12 cellular contexts compared by ENCODE assay signal in the genomic region with DNA sequence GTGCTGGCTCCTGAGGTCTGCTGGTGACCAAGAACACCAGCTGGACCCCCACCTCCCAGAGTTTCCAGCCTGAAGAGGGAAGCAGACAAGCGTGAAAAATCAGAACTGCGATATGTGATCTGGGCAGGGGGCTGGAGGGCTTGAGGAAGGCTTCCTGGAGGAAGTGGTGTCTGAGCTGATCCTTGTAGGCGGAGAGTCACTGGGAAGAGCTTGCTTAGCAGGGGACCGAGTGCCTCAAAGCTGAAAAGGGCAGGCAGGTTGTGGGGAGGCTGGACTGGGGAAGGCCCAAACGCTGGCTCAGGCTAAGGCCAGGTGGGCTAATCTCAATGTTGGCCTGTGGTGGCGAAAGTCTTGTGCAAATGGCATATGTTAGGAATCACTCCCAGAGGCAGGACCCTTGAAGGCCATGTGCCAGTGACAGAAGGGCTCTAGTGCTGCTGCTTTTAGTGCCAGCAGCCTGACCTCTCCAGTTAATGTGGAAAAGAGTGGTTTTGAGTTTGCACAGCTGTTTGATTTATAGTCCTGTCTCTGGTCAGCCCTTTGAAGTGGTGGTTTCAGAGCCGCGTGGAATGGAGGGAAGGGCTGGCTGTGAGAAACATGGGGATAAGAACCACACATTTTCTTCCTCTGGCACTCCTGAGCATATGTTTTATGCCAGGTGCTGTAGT.
DNase-seq lines count a peak whose midpoint lies in the region; ATAC-seq lines count a peak whose summit lies in the region.
"Had no signal": no experiment of that assay in that cellular context is flagged by ENCODE, and none has a peak within 500 bp of the region (broad histone marks: within the 10 kb centered on the region; RNA-seq: fewer than 3 reads in every experiment).

No MANE protein-coding gene starts in this region.

- no peaks in the 10 kb centered on the region for H3K27me3 Mint-ChIP-seq in T-helper 1 cell treated with Interleukin-12 subunit alpha and Interleukin-12 subunit beta and Interleukin-4 antibody, amounts not matched to agents 30 μg/mL and 1 μg/mL, for 36 hours (ENCODE audit: low read depth)

- H3K36me3 Mint-ChIP-seq in T-helper 1 cell treated with Interleukin-12 subunit alpha and Interleukin-12 subunit beta and Interleukin-4 antibody, amounts not matched to agents 30 μg/mL and 1 μg/mL, for 36 hours (ENCODE audit: low read depth), result peaks cover 12% of the 10 kb centered on the region

- ATAC-seq in GM19328 (IDR thresholded peaks at IDR 0.05; ENCODE audit: unreplicated experiment) (no peak), GM19395 (IDR thresholded peaks at IDR 0.05; ENCODE audit: unreplicated experiment) (no peak), GM18867 (IDR thresholded peaks at IDR 0.05; ENCODE audit: unreplicated experiment) (no peak)

- peaks cover 67% of the 10 kb centered on the region for H3K4me1 Mint-ChIP-seq in T-helper 1 cell treated with Interleukin-12 subunit alpha and Interleukin-12 subunit beta and Interleukin-4 antibody, amounts not matched to agents 30 μg/mL and 1 μg/mL, for 36 hours (ENCODE audit: low read depth)

- peak overlapping the region; percentile 72 for H3K4me3 Mint-ChIP-seq in T-helper 1 cell treated with Interleukin-12 subunit alpha and Interleukin-12 subunit beta and Interleukin-4 antibody, amounts not matched to agents 30 μg/mL and 1 μg/mL, for 36 hours

- DNase-seq in T-helper 1 cell (no peak), NCI-H1694 (lab: John Stamatoyannopoulos, UW) (peak; percentile 21), amniotic epithelial cell (ENCODE audit: low read depth) (peak; percentile 91), renal cortical epithelial cell (ENCODE audit: low read depth) (peak; percentile 75)
- DNase-seq: ACHN, KG1, kidney, SIG-M5 had no signal

- no peaks in the 10 kb centered on the region for H3K9me3 Mint-ChIP-seq in T-helper 1 cell treated with Interleukin-12 subunit alpha and Interleukin-12 subunit beta and Interleukin-4 antibody, amounts not matched to agents 30 μg/mL and 1 μg/mL, for 36 hours

- peak overlapping the region; percentile 94 for H3K27ac Mint-ChIP-seq in T-helper 1 cell treated with Interleukin-12 subunit alpha and Interleukin-12 subunit beta and Interleukin-4 antibody, amounts not matched to agents 30 μg/mL and 1 μg/mL, for 36 hours

Comparison
In these comparisons a context has a peak if more than half of its experiments do, and no peak if none do; other contexts are left out.
1. DNase-seq: peak in NCI-H1694 (single experiment), amniotic epithelial cell (single experiment) and renal cortical epithelial cell (single experiment); none in T-helper 1 cell (0 of 5).